ENCODE assay signal across 8 cellular contexts in genomic region chr16:719815-720506, GRCh38. TPM values are rescaled to one million over a fixed set of nuclear protein-coding genes. Genes with fewer than 3 reads are reported as not detected.
A peak's percentile ranks its signal among the peaks of the same experiment; 100 is the strongest.
DNase-seq lines count a peak whose midpoint lies in the region; ATAC-seq and TF ChIP-seq lines count a peak whose summit lies in the region.

No MANE protein-coding gene starts in this region.

- peak overlapping the region in 5 of 6 donors; percentile 33 to 92 (median 76) for H3K27ac Mint-ChIP-seq in naive B cell

- H3K27me3 Mint-ChIP-seq in naive B cell, result peaks cover 0 to 6% (median 0%) of the 10 kb centered on the region in 3 donors

- peak; percentile 6 for ATAC-seq in HG02588 (IDR thresholded peaks at IDR 0.05; ENCODE audit: unreplicated experiment)
- peak; percentile 25 for ATAC-seq in PC-3
- peak; percentile 6 to 7 for ATAC-seq in naive B cell (ENCODE audit: low read depth in 2 of 2)

- DNase-seq in NCI-H446 treated with DMSO at 0.1 percent for 48 hours (lab: John Stamatoyannopoulos, UW) (peak; percentile 20), NCI-H446 (lab: John Stamatoyannopoulos, UW) (no peak), PC-3 (peak; percentile 53), choroid plexus epithelial cell (ENCODE audit: low read depth) (no peak), naive B cell (peak; percentile 30), dedifferentiated amniotic fluid mesenchymal stem cell (ENCODE audit: extremely low spot score) (no peak), putamen (ENCODE audit: low spot score) (no peak)

- H3F3A ChIP-seq in PC-3 (ENCODE audit: low read length, unreplicated experiment), result no peaks in the 10 kb centered on the region

- POLR2A ChIA-PET in PC-3 (lab: Charles Lee; ENCODE audit: unreplicated experiment), result interaction anchor here (0.7 kb wide), 1 partner anchor 69 kb away, joined by 3 read pairs; the partner anchor contains the start of gene CHTF18

- H3K79me2 ChIP-seq in PC-3 (ENCODE audit: low read length), result peaks cover 19% of the 10 kb centered on the region

- H3K27ac ChIP-seq in PC-3 (ENCODE audit: low read length), result no peak overlapping the region

- H3K9ac ChIP-seq in PC-3 (ENCODE audit: low read length), result peak overlapping the region; percentile 69; the same call in 1 of the 2 replicates

- peak overlapping the region; percentile 82 for H3K4me3 ChIP-seq in PC-3 (ENCODE audit: low read length)
- peak overlapping the region; percentile 73 for H3K4me3 ChIP-seq in choroid plexus epithelial cell (ENCODE audit: low read depth, low read length)

- H3K36me3 ChIP-seq in PC-3 (ENCODE audit: low read depth, low read length), result no peaks in the 10 kb centered on the region

- H3K36me3 Mint-ChIP-seq in naive B cell, result no peaks in the 10 kb centered on the region

- TSS peak; percentile 71 for BruUV-seq in PC-3 (replicated peaks; lab: Mats Ljungman, UMichigan)

- H3K4me3 Mint-ChIP-seq in naive B cell, result peak overlapping the region; percentile 78 to 92 (median 88)

- H3K27me3 ChIP-seq in PC-3 (ENCODE audit: low read length), result no peaks in the 10 kb centered on the region

- intact Hi-C loops in PC-3 (cut with micrococcal nuclease), result loop anchor here (1.0 to 10.0 kb wide), 2 partner anchors 8 to 65 kb away; partner anchors contain the start of genes CHTF18 and RPUSD1

- H4K20me1 ChIP-seq in PC-3 (ENCODE audit: low read length), result peaks cover 8% of the 10 kb centered on the region; the same call in 1 of the 2 replicates

- no peaks in the 10 kb centered on the region for H3K9me3 ChIP-seq in PC-3 (ENCODE audit: low read length)

- no peaks in the 10 kb centered on the region for H3K9me2 ChIP-seq in PC-3 (replicated peaks; ENCODE audit: low read length)

- H3K4me2 ChIP-seq in PC-3 (ENCODE audit: low read length), result peak overlapping the region; percentile 93

- H3K4me1 Mint-ChIP-seq in naive B cell, result peaks cover 12 to 24% (median 14%) of the 10 kb centered on the region in 3 donors

- H3K9me3 Mint-ChIP-seq in naive B cell, result no peaks in the 10 kb centered on the region

- H2AFZ ChIP-seq in PC-3 (ENCODE audit: low read length), result no peak overlapping the region

- TF ChIP-seq CTCF in PC-3 (conservative IDR thresholded peaks at IDR 0.05; ENCODE audit: low read depth, low read length) (peak; percentile 42), choroid plexus epithelial cell (conservative IDR thresholded peaks at IDR 0.05; ENCODE audit: low read depth, low read length) (peak; percentile 43)

- CTCF ChIA-PET in PC-3 (lab: Charles Lee), result interaction anchor here (0.5 kb wide), 1 partner anchor 337 kb away, joined by 3 read pairs; no protein-coding TSS in a partner anchor

- peaks cover 26% of the 10 kb centered on the region for H3K4me1 ChIP-seq in PC-3 (ENCODE audit: insufficient read depth, low read length)

RNA-seq across cellular contexts. Expression of gene ANTKMT, which starts 1.0 kb away (rescaled TPM):
- 77.3 and 79.0 TPM in 2 replicates for total RNA-seq in PC-3 (2014; rRNA removed)
- polyA plus RNA-seq in naive B cell (ENCODE audit: low read depth in 6 of 6), result 10 to 100 TPM; 21.5 to 62.0 (median 38.0) TPM

RNA-seq across cellular contexts. Expression of gene METRN, which starts 5.0 kb away (rescaled TPM):
- total RNA-seq in PC-3 (2014; rRNA removed), result 314 and 320 TPM in 2 replicates
- polyA plus RNA-seq in naive B cell (ENCODE audit: low read depth in 6 of 6), result 10 to 100 TPM in 1 of 6 donors, 1 to 10 TPM in 4, not detected in 1; 4.0 to 10.2 (median 6.2) TPM

RNA-seq across cellular contexts. Expression of gene CCDC78, which starts 6.3 kb away (rescaled TPM):
- total RNA-seq in PC-3 (2014; rRNA removed), result 3.3 and 5.8 TPM in 2 replicates
- polyA plus RNA-seq in naive B cell (ENCODE audit: low read depth in 6 of 6), result under 1 TPM in 2 of 6 donors, not detected in 4; 0.41 to 0.95 TPM

RNA-seq across cellular contexts. Expression of gene HAGHL, which starts 6.9 kb away (rescaled TPM):
- 16.4 and 19.4 TPM in 2 replicates for total RNA-seq in PC-3 (2014; rRNA removed)
- polyA plus RNA-seq in naive B cell (ENCODE audit: low read depth in 6 of 6), result 1 to 10 TPM; 1.5 to 8.5 (median 2.9) TPM

RNA-seq across cellular contexts. Expression of gene FBXL16, which starts 14.4 kb away (rescaled TPM):
- total RNA-seq in PC-3 (2014; rRNA removed), result 4.3 and 7.5 TPM in 2 replicates
- 1 to 10 TPM in 1 of 6 donors, under 1 TPM in 4, not detected in 1; 0.23 to 7.9 (median 0.56) TPM for polyA plus RNA-seq in naive B cell (ENCODE audit: low read depth in 6 of 6)

Comparison
In these comparisons a context has a peak if more than half of its experiments do, and no peak if none do; other contexts are left out.
1. DNase-seq: peak in NCI-H446 treated with DMSO at 0.1 percent for 48 hours (single experiment), PC-3 (single experiment) and naive B cell (single experiment); none in NCI-H446 (0 of 2), choroid plexus epithelial cell (single experiment), dedifferentiated amniotic fluid mesenchymal stem cell (single experiment) and putamen (single experiment).
2. Peak in every context shown above with its lines, with median percentiles within 50 percentile points of each other: ATAC-seq.